Comparison of ENCODE assay signal across 19 cellular contexts in genomic region chr4:13570916-13571315, GRCh38. TPM values are rescaled to one million over a fixed set of nuclear protein-coding genes. Genes with fewer than 3 reads are reported as not detected.
"Had no signal": no experiment of that assay in that cellular context is flagged by ENCODE, and none has a peak within 500 bp of the region (broad histone marks: within the 10 kb centered on the region; RNA-seq: fewer than 3 reads in every experiment).

No MANE protein-coding gene starts in this region.

- DNase-seq: Karpas-422, KG1, MM.1S, NCI-H1092 treated with DMSO at 0.1 percent for 48 hours, NCI-H1417, NCI-H1436 treated with DMSO at 0.1 percent for 48 hours, NCI-H1694, NCI-H1930, NCI-H2081, NCI-H2107, NCI-H2227 treated with DMSO at 0.1 percent for 48 hours, NCI-H524, NCI-H526 treated with DMSO at 0.1 percent for 48 hours, NCI-H774, Right ventricle myocardium superior, RPMI8226, SIG-M5 had no signal

- H3K4me3 ChIP-seq: SJSA1, SK-N-MC had no signal

- H3K9me3 ChIP-seq: SJSA1 had no signal

- H3K36me3 ChIP-seq: SJSA1 had no signal

- H3K4me1 ChIP-seq: SJSA1 had no signal

- H3K27ac ChIP-seq: SJSA1, SK-N-MC had no signal

- H3K27me3 ChIP-seq: SJSA1 had no signal

RNA-seq across cellular contexts. Expression of gene NKX3-2, which starts 26.6 kb away (rescaled TPM):
- total RNA-seq: Right ventricle myocardium superior had no signal
